7 cellular contexts compared by ENCODE assay signal in the genomic region with DNA sequence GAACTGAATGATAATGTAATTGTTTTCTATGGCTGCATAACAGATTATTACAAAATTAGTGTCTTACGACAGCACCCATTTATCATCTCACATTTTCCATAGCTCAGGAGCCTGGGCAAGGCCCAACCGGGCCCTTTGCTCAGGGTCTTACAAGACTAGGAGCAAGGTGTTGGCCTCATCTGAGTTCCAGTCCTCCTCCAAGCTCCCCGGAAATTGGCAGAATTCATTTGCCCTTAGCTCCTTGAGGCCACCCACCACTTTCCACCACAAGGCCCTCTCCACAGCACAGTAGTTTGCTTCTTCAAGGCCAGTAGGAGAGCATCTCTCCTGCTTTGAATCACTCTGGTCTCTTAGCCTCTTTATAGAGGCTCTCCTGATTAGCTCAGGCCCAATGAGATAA.
"Had no signal": no experiment of that assay in that cellular context is flagged by ENCODE, and none has a peak within 500 bp of the region (broad histone marks: within the 10 kb centered on the region; RNA-seq: fewer than 3 reads in every experiment).

No MANE protein-coding gene starts in this region.

- ATAC-seq: HCT116 had no signal

- H2AFZ ChIP-seq: GM23248 had no signal

- H3K36me3 ChIP-seq: HAP-1 had no signal

- H3K4me1 ChIP-seq: HAP-1 had no signal

- H3K9ac ChIP-seq: GM23248 had no signal

- DNase-seq: GM23248, GOT3, H7, HFFc6, IMR-90 had no signal

- H3K4me3 Mint-ChIP-seq: HFFc6 had no signal

- H3K27ac ChIP-seq: GM23248 had no signal

- H3K27ac Mint-ChIP-seq: HFFc6 had no signal

- H3K4me3 ChIP-seq: GM23248, HAP-1 had no signal

- H3K9me3 ChIP-seq: HAP-1 had no signal
